Comparison of ENCODE assay signal across 25 cellular contexts in genomic region chr6:40805336-40805735, GRCh38.
"Had no signal": no experiment of that assay in that cellular context is flagged by ENCODE, and none has a peak within 500 bp of the region (broad histone marks: within the 10 kb centered on the region; RNA-seq: fewer than 3 reads in every experiment).

No MANE protein-coding gene starts in this region.

- H3K36me3 ChIP-seq: Peyer's patch, SJCRH30 had no signal

- H3K27ac ChIP-seq: KMS-11, RWPE1, SJCRH30 had no signal

- H3K9me3 ChIP-seq: Peyer's patch, SJCRH30, SK-N-SH had no signal

- H3K4me1 ChIP-seq: Peyer's patch, SJCRH30 had no signal

- H3K4me3 ChIP-seq: Peyer's patch, SJCRH30 had no signal

- H3K27me3 ChIP-seq: Peyer's patch, SJCRH30 had no signal

- DNase-seq: activated CD4-positive, alpha-beta T cell treated with anti-CD3 and anti-CD28 coated beads, Interleukin-2, amount 10 ng/mL, durations not matched to agents 24 days and 14 days; activated CD4-positive, alpha-beta T cell treated with anti-CD3 and anti-CD28 coated beads, Interleukin-2, amount 50 U/mL, for 48 hours; activated CD4-positive, CD25-positive, alpha-beta regulatory T cell treated with anti-CD3 and anti-CD28 coated beads, Interleukin-2, amount 50 U/mL, for 72 hours; activated CD8-positive, alpha-beta memory T cell treated with anti-CD3 and anti-CD28 coated beads, Interleukin-2, amount 10 ng/mL, durations not matched to agents 7 days and 5 days; activated effector memory CD4-positive, alpha-beta T cell treated with anti-CD3 and anti-CD28 coated beads, Interleukin-2, amount 50 U/mL, for 16 hours; activated naive CD4-positive, alpha-beta T cell treated with Interleukin-2 at 50 U/mL for 16 hours; activated T-cell treated with anti-CD3 and anti-CD28 coated beads, Interleukin-2, amount 50 U/mL, for 4 hours; cerebellar nuclear complex; NCI-H1092; NCI-H1694; NCI-H2029; NCI-H2107; NCI-H2171 treated with DMSO at 0.1 percent for 48 hours; NCI-H226; NCI-H774; NK-92 treated with Interleukin-12 subunit alpha and Interleukin-12 subunit beta, amount 100 ng/mL, for 24 hours; Peyer's patch; Right ventricle myocardium superior; SJCRH30; T-helper 1 cell had no signal

- ATAC-seq: activated CD8-positive, alpha-beta memory T cell treated with anti-CD3 and anti-CD28 coated beads, Interleukin-2, amount 10 ng/mL, durations not matched to agents 7 days and 5 days; activated naive CD4-positive, alpha-beta T cell treated with anti-CD3 and anti-CD28 coated beads, Interleukin-2, amount 50 U/mL, for 72 hours; activated T-cell treated with anti-CD3 and anti-CD28 coated beads, Interleukin-2, amount 50 U/mL, for 4 hours; WTC11 had no signal

- H3K4me2 ChIP-seq: KMS-11, SK-N-SH had no signal

- H3K9ac ChIP-seq: KMS-11, SK-N-SH had no signal
